In the genomic region with DNA sequence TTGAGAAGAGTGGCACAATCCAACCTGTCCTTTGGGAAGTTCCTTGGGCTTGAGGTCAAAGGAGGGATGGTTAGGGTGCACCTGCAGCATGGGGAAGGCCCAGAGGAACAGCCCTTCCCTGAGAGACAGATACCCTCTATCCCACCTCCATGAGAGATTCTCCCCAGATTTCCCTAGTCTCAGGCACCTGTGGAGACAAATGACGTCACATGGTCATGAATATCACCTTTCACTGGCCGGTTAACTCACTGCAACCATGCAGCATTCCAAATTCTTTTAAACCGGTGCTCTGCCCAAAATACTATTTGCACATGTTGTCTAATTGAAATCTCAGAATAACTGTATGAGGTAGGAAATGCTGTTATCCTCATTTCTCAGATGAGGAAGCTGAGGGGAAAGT, we compare ENCODE assay signal across 35 cellular contexts.
"Had no signal": no experiment of that assay in that cellular context is flagged by ENCODE, and none has a peak within 500 bp of the region (broad histone marks: within the 10 kb centered on the region; RNA-seq: fewer than 3 reads in every experiment).

No MANE protein-coding gene starts in this region.

- H3K9me3 ChIP-seq: MG63 had no signal

- H3K4me3 ChIP-seq: MG63 had no signal

- H3K36me3 ChIP-seq: MG63 had no signal

- DNase-seq: Karpas-422, Kasumi-1, MG63, MM.1S, MV-4-11, NCI-H1048, NCI-H1092, NCI-H1092 treated with DMSO at 0.1 percent for 48 hours, NCI-H1105, NCI-H1105 treated with DMSO at 0.1 percent for 48 hours, NCI-H1417, NCI-H1417 treated with DMSO at 0.1 percent for 48 hours, NCI-H1436, NCI-H1436 treated with DMSO at 0.1 percent for 48 hours, NCI-H146, NCI-H1694, NCI-H1694 treated with DMSO at 0.1 percent for 48 hours, NCI-H187, NCI-H187 treated with DMSO at 0.1 percent for 48 hours, NCI-H1930, NCI-H2029, NCI-H2029 treated with DMSO at 0.1 percent for 48 hours, NCI-H2081, NCI-H2081 treated with DMSO at 0.1 percent for 48 hours, NCI-H2107, NCI-H2171, NCI-H2171 treated with DMSO at 0.1 percent for 48 hours, NCI-H2227 treated with DMSO at 0.1 percent for 48 hours, NCI-H226, NCI-H345, NCI-H446, NCI-H446 treated with DMSO at 0.1 percent for 48 hours, NCI-H510A, NCI-H510A treated with DMSO at 0.1 percent for 48 hours, NCI-H524 had no signal
